18 cellular contexts compared by ENCODE assay signal in genomic region chr18:76396792-76397191, GRCh38.
DNase-seq lines count a peak whose midpoint lies in the region; ATAC-seq and TF ChIP-seq lines count a peak whose summit lies in the region.
"Had no signal": no experiment of that assay in that cellular context is flagged by ENCODE, and none has a peak within 500 bp of the region (broad histone marks: within the 10 kb centered on the region; RNA-seq: fewer than 3 reads in every experiment).

No MANE protein-coding gene starts in this region.

- POLR2A ChIA-PET in BJ (lab: Charles Lee) = no interaction called here

- H3K9me3 Mint-ChIP-seq in HFFc6 (no peaks in the 10 kb centered on the region), glutamatergic neuron (ENCODE audit: unreplicated experiment) (peaks cover 18% of the 10 kb centered on the region)
- H3K9me3 Mint-ChIP-seq: CD8-positive, alpha-beta T cell had no signal

- H3K4me1 Mint-ChIP-seq in HFFc6 (ENCODE audit: low read depth) = peaks cover 47% of the 10 kb centered on the region
- peaks cover 59% of the 10 kb centered on the region for H3K4me1 Mint-ChIP-seq in glutamatergic neuron (ENCODE audit: low read depth, unreplicated experiment)

- peaks cover 18% of the 10 kb centered on the region for H3K4me1 ChIP-seq in left ventricle myocardium inferior
- H3K4me1 ChIP-seq: Peyer's patch had no signal

- DNase-seq in BJ (ENCODE audit: low read depth) = no peak
- DNase-seq in HFFc6 = no peak
- DNase-seq in glutamatergic neuron = no peak
- DNase-seq in superior temporal gyrus (ENCODE audit: extremely low spot score) = peak; percentile 7
- no peak for DNase-seq in HCEC 1CT
- no peak for DNase-seq in left ventricle myocardium inferior
- no peak for DNase-seq in retina
- DNase-seq: CD8-positive, alpha-beta T cell; DMS79; MV-4-11; NCI-H1694 treated with DMSO at 0.1 percent for 48 hours; NCI-H2227 treated with DMSO at 0.1 percent for 48 hours; NCI-H524 had no signal

- CTCF ChIA-PET in BJ (lab: Yijun Ruan, JAX) = interaction anchor here (0.9 to 5.5 kb wide), 5 partner anchors 9 to 312 kb away, joined by 3 to 70 read pairs (median 43); no protein-coding TSS in a partner anchor

- H3K36me3 Mint-ChIP-seq in HFFc6 (ENCODE audit: low read depth) (peaks cover 4% of the 10 kb centered on the region; the same call in 1 of the 2 replicates), glutamatergic neuron (ENCODE audit: unreplicated experiment) (no peaks in the 10 kb centered on the region)

- H3K27ac ChIP-seq in left ventricle myocardium inferior (replicated peaks) = no peak overlapping the region
- H3K27ac ChIP-seq: KMS-11, Peyer's patch, SJSA1 had no signal

- H3K36me3 ChIP-seq in BJ (ENCODE audit: control insufficient read depth, insufficient read depth, low read length) (0 out of 2 replicates have a peak, but pooled peaks cover 1% of the 10 kb centered on the region), left ventricle myocardium inferior (no peaks in the 10 kb centered on the region)
- H3K36me3 ChIP-seq: Peyer's patch, SJSA1 had no signal

- intact Hi-C loops in left ventricle myocardium inferior (cut with micrococcal nuclease) = loop anchor here (5.0 kb wide), 1 partner anchor 311 kb away; no protein-coding TSS in a partner anchor

- H3K27me3 Mint-ChIP-seq in HFFc6 (ENCODE audit: insufficient read depth) (peaks cover 8% of the 10 kb centered on the region), glutamatergic neuron (ENCODE audit: unreplicated experiment) (peaks cover 17% of the 10 kb centered on the region)
- H3K27me3 Mint-ChIP-seq: B cell had no signal

- H3K27me3 ChIP-seq in BJ (ENCODE audit: control insufficient read depth, insufficient read depth, low read length) (no peaks in the 10 kb centered on the region), left ventricle myocardium inferior (ENCODE audit: low read depth) (no peaks in the 10 kb centered on the region)
- H3K27me3 ChIP-seq: Peyer's patch, SJSA1 had no signal

- TF ChIP-seq CTCF in BJ (IDR thresholded peaks at IDR 0.05; ENCODE audit: insufficient read depth, low read depth, low read length) (peak; percentile 21; the same call in 1 of the 2 replicates), HFFc6 (IDR thresholded peaks at IDR 0.05) (peak; percentile 37), glutamatergic neuron (IDR thresholded peaks at IDR 0.05; ENCODE audit: partially characterized antibody, unreplicated experiment) (no peak), left ventricle myocardium inferior (IDR thresholded peaks at IDR 0.05; ENCODE audit: borderline replicate concordance) (no peak)

- no peak overlapping the region for H3K4me3 ChIP-seq in BJ (ENCODE audit: low read depth, low read length)
- no peak overlapping the region for H3K4me3 ChIP-seq in left ventricle myocardium inferior
- H3K4me3 ChIP-seq: Peyer's patch, SJSA1 had no signal

- ATAC-seq in HG02623 (IDR thresholded peaks at IDR 0.05; ENCODE audit: unreplicated experiment) = no peak
- ATAC-seq: CD8-positive, alpha-beta T cell had no signal

- no peaks in the 10 kb centered on the region for H3K9me3 ChIP-seq in left ventricle myocardium inferior (replicated peaks)
- H3K9me3 ChIP-seq: Peyer's patch, SJSA1 had no signal

- 0 out of 2 replicates have a peak overlapping the region, but pooled peaks have one; percentile 7 for H3K27ac Mint-ChIP-seq in HFFc6
- peak overlapping the region; percentile 22 for H3K27ac Mint-ChIP-seq in glutamatergic neuron (ENCODE audit: unreplicated experiment)
- H3K27ac Mint-ChIP-seq: B cell; CD8-positive, alpha-beta T cell had no signal

- no peak overlapping the region for H3K4me3 Mint-ChIP-seq in HFFc6
- no peak overlapping the region for H3K4me3 Mint-ChIP-seq in glutamatergic neuron (ENCODE audit: unreplicated experiment)
- H3K4me3 Mint-ChIP-seq: B cell; CD8-positive, alpha-beta T cell had no signal

Comparison
In these comparisons a context has a peak if more than half of its experiments do, and no peak if none do; other contexts are left out.
1. CTCF ChIP-seq: peak in BJ (single experiment) and HFFc6 (single experiment); none in glutamatergic neuron (single experiment) and left ventricle myocardium inferior (single experiment).